ENCODE assay signal across 22 cellular contexts in the genomic region with DNA sequence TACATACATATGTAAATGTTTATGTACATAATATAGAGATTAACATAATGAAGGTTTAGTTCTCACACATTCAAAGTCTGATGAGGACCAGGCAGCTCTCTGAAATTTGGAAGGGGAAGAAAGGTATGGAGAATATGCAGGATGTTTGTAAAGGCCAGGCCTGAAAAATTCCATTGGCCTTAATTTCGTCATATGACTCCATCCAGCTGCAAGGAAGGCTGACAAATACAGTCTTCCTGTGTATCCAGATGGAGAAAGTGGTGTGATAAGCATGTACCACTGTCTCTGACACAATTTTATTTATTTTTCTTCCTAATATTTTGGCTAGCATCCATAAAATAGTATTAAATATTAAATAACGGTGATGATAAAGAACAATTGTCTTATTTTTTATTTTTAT. TPM values are rescaled to one million over a fixed set of nuclear protein-coding genes. Genes with fewer than 3 reads are reported as not detected.
DNase-seq lines count a peak whose midpoint lies in the region; ATAC-seq, FAIRE-seq and TF ChIP-seq lines count a peak whose summit lies in the region.
"Had no signal": no experiment of that assay in that cellular context is flagged by ENCODE, and none has a peak within 500 bp of the region (broad histone marks: within the 10 kb centered on the region; RNA-seq: fewer than 3 reads in every experiment).

No MANE protein-coding gene starts in this region.

- ATAC-seq in HG03342 (IDR thresholded peaks at IDR 0.05; ENCODE audit: unreplicated experiment), result no peak
- ATAC-seq in HG03175 (IDR thresholded peaks at IDR 0.05; ENCODE audit: unreplicated experiment), result no peak
- ATAC-seq: left colon, right lobe of liver had no signal

- no peaks in the 10 kb centered on the region for H3K9me1 ChIP-seq in endothelial cell of umbilical vein (replicated peaks; ENCODE audit: control insufficient read depth, extremely low read depth, insufficient read depth, low read length)

- no peaks in the 10 kb centered on the region for H3K27me3 ChIP-seq in endothelial cell of umbilical vein (ENCODE audit: control insufficient read depth in 2 of 2, insufficient read depth in 2 of 2, low read length in 2 of 2)
- H3K27me3 ChIP-seq: right lobe of liver had no signal

- H3K4me1 Mint-ChIP-seq in activated CD4-positive, alpha-beta T cell treated with anti-CD3 and anti-CD28 coated beads, Interleukin-2, amount 10 ng/mL, durations not matched to agents 7 days and 5 days, result peaks cover 5% of the 10 kb centered on the region

- peak overlapping the region; percentile 12 for H3K4me2 ChIP-seq in endothelial cell of umbilical vein (ENCODE audit: insufficient read depth, low read length)

- H3K27ac ChIP-seq in endothelial cell of umbilical vein (ENCODE audit: insufficient read depth, low read depth, low read length), result peak overlapping the region; percentile 81
- H3K27ac ChIP-seq: right lobe of liver had no signal

- no peak overlapping the region for H2AFZ ChIP-seq in endothelial cell of umbilical vein (ENCODE audit: low read depth, low read length)

- H3K9me3 Mint-ChIP-seq in activated CD4-positive, alpha-beta T cell treated with anti-CD3 and anti-CD28 coated beads, Interleukin-2, amount 10 ng/mL, durations not matched to agents 7 days and 5 days, result no peaks in the 10 kb centered on the region
- H3K9me3 Mint-ChIP-seq: IgD-negative memory B cell had no signal

- peaks cover 22% of the 10 kb centered on the region for H3K27me3 Mint-ChIP-seq in activated CD4-positive, alpha-beta T cell treated with anti-CD3 and anti-CD28 coated beads, Interleukin-2, amount 10 ng/mL, durations not matched to agents 7 days and 5 days

- H3K4me3 ChIP-seq in endothelial cell of umbilical vein (replicated peaks in 1 of 3; ENCODE audit: insufficient read depth in 1 of 3, low read depth in 1 of 3, low read length in 3 of 3), result no peak overlapping the region
- H3K4me3 ChIP-seq: right lobe of liver had no signal

- no peaks in the 10 kb centered on the region for H3K9me3 ChIP-seq in endothelial cell of umbilical vein (replicated peaks; ENCODE audit: control insufficient read depth, insufficient read depth, low read length)
- H3K9me3 ChIP-seq: right lobe of liver had no signal

- no peaks in the 10 kb centered on the region for H3K79me2 ChIP-seq in endothelial cell of umbilical vein (ENCODE audit: control insufficient read depth, insufficient read depth, low read length)

- TF ChIP-seq POLR2A in endothelial cell of umbilical vein (IDR thresholded peaks at IDR 0.05; ENCODE audit: low read depth, low read length), result peak; percentile 47

- dilution Hi-C loops in endothelial cell of umbilical vein (cut with MboI; ENCODE audit: extremely low pct_ligation_motif_present, low sequenced_read_pairs), result loop anchor here (25.0 kb wide), 1 partner anchor 190 kb away; no protein-coding TSS in a partner anchor

- intact Hi-C loops in endothelial cell of umbilical vein (cut with micrococcal nuclease), result loop anchor here (1.0 to 2.0 kb wide), 5 partner anchors 15 to 202 kb away; no protein-coding TSS in a partner anchor

- CTCF ChIA-PET in endothelial cell of umbilical vein (lab: Charles Lee), result interaction anchor here (0.6 to 2.6 kb wide), 6 partner anchors 8 to 201 kb away, joined by 3 to 11 read pairs (median 4); no protein-coding TSS in a partner anchor
- CTCF ChIA-PET in activated CD4-positive, alpha-beta T cell treated with anti-CD3 and anti-CD28 coated beads, Interleukin-2, amount 10 ng/mL, durations not matched to agents 7 days and 5 days (lab: Charles Lee), result interaction anchor here (0.9 kb wide), 1 partner anchor 13 kb away, joined by 3 read pairs; no protein-coding TSS in a partner anchor

- no TSS peak for BruUV-seq in endothelial cell of umbilical vein (replicated peaks; lab: Mats Ljungman, UMichigan)

- no peaks in the 10 kb centered on the region for H3K36me3 Mint-ChIP-seq in activated CD4-positive, alpha-beta T cell treated with anti-CD3 and anti-CD28 coated beads, Interleukin-2, amount 10 ng/mL, durations not matched to agents 7 days and 5 days (ENCODE audit: low read depth)
- H3K36me3 Mint-ChIP-seq: IgD-negative memory B cell had no signal

- no peaks in the 10 kb centered on the region for H3K36me3 ChIP-seq in endothelial cell of umbilical vein (ENCODE audit: control insufficient read depth in 2 of 2, extremely low read depth in 1 of 2, insufficient read depth in 2 of 2, low read length in 2 of 2)
- H3K36me3 ChIP-seq: right lobe of liver had no signal

- DNase-seq in EL (peak; percentile 83), RPMI7951 (ENCODE audit: low read depth) (peak; percentile 47), endothelial cell of umbilical vein (ENCODE audit: low read depth, low spot score) (peak; percentile 91), kidney tubule cell (ENCODE audit: low spot score) (peak; percentile 39), NCI-H128 (lab: John Stamatoyannopoulos, UW; ENCODE audit: unreplicated experiment) (no peak)
- no peak for DNase-seq in activated CD4-positive, alpha-beta T cell treated with anti-CD3 and anti-CD28 coated beads, Interleukin-2, amount 10 ng/mL, durations not matched to agents 7 days and 5 days
- DNase-seq: activated CD8-positive, alpha-beta memory T cell treated with anti-CD3 and anti-CD28 coated beads for 24 hours; amniotic stem cell; hippocampal formation; left colon; NCI-H2081 treated with DMSO at 0.1 percent for 48 hours; NCI-H526; nucleus accumbens; right lobe of liver; SIG-M5; stimulated activated CD4-positive, alpha-beta T cell treated with anti-CD3 and anti-CD28 coated beads, Interleukin-1b, Interleukin-23, amount 100 ng/mL, for 48 hours; T-helper 2 cell had no signal

- H4K20me1 ChIP-seq in endothelial cell of umbilical vein (replicated peaks; ENCODE audit: control insufficient read depth, extremely low read depth, insufficient read depth, low read length), result no peaks in the 10 kb centered on the region

- H3K27ac Mint-ChIP-seq in activated CD4-positive, alpha-beta T cell treated with anti-CD3 and anti-CD28 coated beads, Interleukin-2, amount 10 ng/mL, durations not matched to agents 7 days and 5 days, result no peak overlapping the region
- H3K27ac Mint-ChIP-seq: IgD-negative memory B cell had no signal

- H3K4me1 ChIP-seq in endothelial cell of umbilical vein (ENCODE audit: control insufficient read depth, extremely low read depth, insufficient read depth, low read length), result peaks cover 35% of the 10 kb centered on the region
- H3K4me1 ChIP-seq: right lobe of liver had no signal

- POLR2A ChIA-PET in endothelial cell of umbilical vein (lab: Charles Lee), result interaction anchor here (1.3 kb wide), 1 partner anchor 22 kb away, joined by 3 read pairs; no protein-coding TSS in a partner anchor
- POLR2A ChIA-PET in activated CD4-positive, alpha-beta T cell treated with anti-CD3 and anti-CD28 coated beads, Interleukin-2, amount 10 ng/mL, durations not matched to agents 7 days and 5 days (lab: Charles Lee), result no interaction called here

- TF ChIP-seq CTCF in endothelial cell of umbilical vein (IDR thresholded peaks at IDR 0.05; ENCODE audit: extremely low read depth in 1 of 2, insufficient read depth in 1 of 2, low read depth in 1 of 2, low read length in 2 of 2), result no peak

- H3K4me3 Mint-ChIP-seq in activated CD4-positive, alpha-beta T cell treated with anti-CD3 and anti-CD28 coated beads, Interleukin-2, amount 10 ng/mL, durations not matched to agents 7 days and 5 days, result no peak overlapping the region
- H3K4me3 Mint-ChIP-seq: IgD-negative memory B cell had no signal

- peak overlapping the region; percentile 46 for H3K9ac ChIP-seq in endothelial cell of umbilical vein (replicated peaks; ENCODE audit: extremely low read depth, insufficient read depth, low read length)

- peak; percentile 87 for FAIRE-seq in endothelial cell of umbilical vein (lab: Jason Lieb, UNC)
- FAIRE-seq: colon had no signal

TF ChIP-seq in endothelial cell of umbilical vein, 7 proteins besides CTCF, POLR2A, EP300 and RAD21:
- TF ChIP-seq FOS (IDR thresholded peaks at IDR 0.05; ENCODE audit: borderline replicate concordance, insufficient read depth, low read length) (peak; percentile 75), JUN (IDR thresholded peaks at IDR 0.05; ENCODE audit: borderline replicate concordance, insufficient read depth, insufficient read length, low read depth) (peak; percentile 81), EZH2 (IDR thresholded peaks at IDR 0.05; ENCODE audit: borderline replicate concordance, low read depth, low read length, severe bottlenecking) (no peak), MYC (IDR thresholded peaks at IDR 0.05; ENCODE audit: low read depth, low read length) (no peak), POLR2AphosphoS5 (IDR thresholded peaks at IDR 0.05; ENCODE audit: insufficient read depth, low read depth, low read length) (peak; percentile 77), MAX (IDR thresholded peaks at IDR 0.05; ENCODE audit: insufficient read depth, insufficient read length) (no peak), GATA2 (IDR thresholded peaks at IDR 0.05; ENCODE audit: insufficient read depth, insufficient read length, low read depth, low read length) (peak; percentile 80)

RNA-seq across cellular contexts. Expression of gene SGIP1, which starts 6.3 kb away (rescaled TPM):
- total RNA-seq in RPMI7951 (2014; rRNA removed; shearing (Covaris generic)), result under 0.01 TPM in 1 of 2 replicates, not detected in the other
- total RNA-seq in endothelial cell of umbilical vein, result 51.0 and 68.9 TPM in 2 replicates
- polyA plus RNA-seq in endothelial cell of umbilical vein, result 30.4 and 30.9 TPM in 2 replicates
- 11.2 and 13.2 TPM in 2 replicates for polyA plus RNA-seq in endothelial cell of umbilical vein (2011; cell fraction: cytosol; rRNA removed)
- polyA plus RNA-seq in endothelial cell of umbilical vein (2011; cell fraction: nucleus; rRNA removed), result 121 and 134 TPM in 2 replicates
- polyA plus RNA-seq in endothelial cell of umbilical vein (2012), result 17.7 and 26.2 TPM in 2 replicates
- polyA minus RNA-seq in endothelial cell of umbilical vein, result 102 and 106 TPM in 2 replicates
- polyA minus RNA-seq in endothelial cell of umbilical vein (2011; cell fraction: cytosol; rRNA and poly(A)+ RNA removed), result not detected
- 283 and 309 TPM in 2 replicates for polyA minus RNA-seq in endothelial cell of umbilical vein (2011; cell fraction: nucleus; rRNA and poly(A)+ RNA removed)
- not detected for total RNA-seq in activated CD4-positive, alpha-beta T cell treated with anti-CD3 and anti-CD28 coated beads, Interleukin-2, amount 10 ng/mL, durations not matched to agents 7 days and 5 days
- total RNA-seq: G401 had no signal

Comparison
In these comparisons a context has a peak if more than half of its experiments do, and no peak if none do; other contexts are left out.
1. DNase-seq: peak in EL (single experiment), RPMI7951 (single experiment), endothelial cell of umbilical vein (single experiment) and kidney tubule cell (single experiment); none in NCI-H128 (single experiment) and activated CD4-positive, alpha-beta T cell treated with anti-CD3 and anti-CD28 coated beads, Interleukin-2, amount 10 ng/mL, durations not matched to agents 7 days and 5 days (single experiment).
2. RNA of gene SGIP1, which starts 6.3 kb away (total RNA-seq): 51.0 to 68.9 TPM in endothelial cell of umbilical vein; not detected in activated CD4-positive, alpha-beta T cell treated with anti-CD3 and anti-CD28 coated beads, Interleukin-2, amount 10 ng/mL, durations not matched to agents 7 days and 5 days and under 0.01 TPM in RPMI7951; every median in the first group is over 10 times any median in the second.